In genomic region chr20:49508435-49509199, GRCh38 we compare ENCODE assay signal across 8 cellular contexts. TPM values are rescaled to one million over a fixed set of nuclear protein-coding genes. Genes with fewer than 3 reads are reported as not detected.
DNase-seq lines count a peak whose midpoint lies in the region; ATAC-seq and TF ChIP-seq lines count a peak whose summit lies in the region.

No MANE protein-coding gene starts in this region.

- DNase-seq in EH (ENCODE audit: low read depth) (peak; percentile 62), Panc1 (ENCODE audit: low read depth, low spot score) (no peak), coronary artery (ENCODE audit: low spot score) (no peak), middle frontal gyrus (ENCODE audit: extremely low spot score, low spot score) (peak; percentile 50), OCI-M2 (lab: John Stamatoyannopoulos, UW; ENCODE audit: unreplicated experiment) (no peak)

- H3K4me3 ChIP-seq in Panc1 (ENCODE audit: low read depth in 2 of 2, low read length in 2 of 2) = no peak overlapping the region; a peak in 1 of 4 replicates
- no peak overlapping the region for H3K4me3 ChIP-seq in coronary artery

- CTCF ChIA-PET in Panc1 (lab: Charles Lee) = interaction anchor here (0.6 to 1.1 kb wide), 4 partner anchors 19 to 249 kb away, joined by 3 to 6 read pairs (median 3); no protein-coding TSS in a partner anchor

- H3K36me3 ChIP-seq in Panc1 (ENCODE audit: control insufficient read depth, insufficient read depth, low read length) = no peaks in the 10 kb centered on the region

- in situ Hi-C loops in Panc1 (cut with HindIII; ENCODE audit: low pct_unique_long_range_greater_than_20kb, low sequenced_read_pairs) = no loop called here

- no TSS peak for BruUV-seq in Panc1 (replicated peaks; lab: Mats Ljungman, UMichigan)

- H3K4me1 ChIP-seq in Panc1 (ENCODE audit: control insufficient read depth, insufficient read depth, low read length) = peaks cover 4% of the 10 kb centered on the region; the same call in 1 of the 2 replicates

- POLR2A ChIA-PET in Panc1 (lab: Charles Lee) = interaction anchor here (0.5 kb wide), 1 partner anchor 197 kb away, joined by 6 read pairs; no protein-coding TSS in a partner anchor

- H3K9me3 ChIP-seq in Panc1 (ENCODE audit: control insufficient read depth, insufficient read depth, low read depth, low read length) = no peaks in the 10 kb centered on the region

- no peaks in the 10 kb centered on the region; the same call in 1 of the 2 replicates for H3K27me3 ChIP-seq in Panc1 (ENCODE audit: control insufficient read depth, insufficient read depth, low read length)

- TF ChIP-seq POLR2A in GM18505 (IDR thresholded peaks at IDR 0.05; ENCODE audit: borderline replicate concordance, extremely low read depth, insufficient read depth, insufficient read length) = no peak

- H3K27ac ChIP-seq in Panc1 (ENCODE audit: low read length) (peak overlapping the region; percentile 46; the same call in 1 of the 2 replicates), coronary artery (peak overlapping the region; percentile 66 to 70)

- ATAC-seq in Panc1 (peak; percentile 70), GM21825 (IDR thresholded peaks at IDR 0.05; ENCODE audit: unreplicated experiment) (no peak), GM18505 (IDR thresholded peaks at IDR 0.05; ENCODE audit: unreplicated experiment) (no peak)

- intact Hi-C loops in Panc1 (cut with micrococcal nuclease; ENCODE audit: unreplicated experiment) = no loop called here

- peak; percentile 72 for TF ChIP-seq CTCF in LNCAP (IDR thresholded peaks at IDR 0.05)
- peak; percentile 79 for TF ChIP-seq CTCF in Panc1 (IDR thresholded peaks at IDR 0.05)
- peak; percentile 44 for TF ChIP-seq CTCF in coronary artery (IDR thresholded peaks at IDR 0.05)

RNA-seq across cellular contexts. Expression of gene KCNB1, which starts 26.1 kb away (rescaled TPM):
- 11.1 TPM for total RNA-seq in Panc1 (2021; ENCODE audit: unreplicated experiment)
- polyA plus RNA-seq in Panc1 (2012; ENCODE audit: insufficient read length) = 5.8 TPM

RNA-seq across cellular contexts. Expression of gene PTGIS, which starts 59.3 kb away (rescaled TPM):
- 4.4 TPM for total RNA-seq in Panc1 (2021; ENCODE audit: unreplicated experiment)
- polyA plus RNA-seq in Panc1 (2012; ENCODE audit: insufficient read length) = 8.5 TPM

Comparison
In these comparisons a context has a peak if more than half of its experiments do, and no peak if none do; other contexts are left out.
1. DNase-seq: peak in EH (single experiment) and middle frontal gyrus (single experiment); none in Panc1 (single experiment), coronary artery (single experiment) and OCI-M2 (single experiment).
2. Peak in every context shown above with its lines, with median percentiles within 50 percentile points of each other: CTCF ChIP-seq.